13 cellular contexts compared by ENCODE assay signal in genomic region chr17:68433211-68433610, GRCh38.
"Had no signal": no experiment of that assay in that cellular context is flagged by ENCODE, and none has a peak within 500 bp of the region (broad histone marks: within the 10 kb centered on the region; RNA-seq: fewer than 3 reads in every experiment).

No MANE protein-coding gene starts in this region.

- H3K4me3 Mint-ChIP-seq: naive thymus-derived CD4-positive, alpha-beta T cell; nephron progenitor cell; type B pancreatic cell had no signal

- H3K27me3 Mint-ChIP-seq: naive thymus-derived CD4-positive, alpha-beta T cell; type B pancreatic cell had no signal

- H3K9me3 Mint-ChIP-seq: nephron progenitor cell, type B pancreatic cell had no signal

- ATAC-seq: foreskin keratinocyte; naive thymus-derived CD4-positive, alpha-beta T cell had no signal

- DNase-seq: colonic mucosa; dermis blood vessel endothelial cell; foreskin keratinocyte; mammary epithelial cell; naive thymus-derived CD4-positive, alpha-beta T cell; nephron progenitor cell; sigmoid colon; stimulated activated CD4-positive, alpha-beta T cell treated with anti-CD3 and anti-CD28 coated beads, Interleukin-2, amount 100 ng/mL, for 24 hours; stimulated activated CD4-positive, alpha-beta T cell treated with anti-CD3 and anti-CD28 coated beads, Interleukin-4, amount 100 ng/mL, for 4 hours; stimulated activated naive CD4-positive, alpha-beta T cell; thyroid gland; uterus had no signal

- H3K27ac Mint-ChIP-seq: nephron progenitor cell, type B pancreatic cell had no signal
